Comparison of ENCODE assay signal across 19 cellular contexts in genomic region chr4:110472583-110473329, GRCh38. TPM values are rescaled to one million over a fixed set of nuclear protein-coding genes. Genes with fewer than 3 reads are reported as not detected.
DNase-seq lines count a peak whose midpoint lies in the region; ATAC-seq, FAIRE-seq and TF ChIP-seq lines count a peak whose summit lies in the region.
"Had no signal": no experiment of that assay in that cellular context is flagged by ENCODE, and none has a peak within 500 bp of the region (broad histone marks: within the 10 kb centered on the region; RNA-seq: fewer than 3 reads in every experiment).

No MANE protein-coding gene starts in this region.

- H3K9ac ChIP-seq in H1 (replicated peaks in 1 of 4; ENCODE audit: extremely low read depth in 1 of 4, low read depth in 3 of 4, low read length in 3 of 4), result no peak overlapping the region
- H3K9ac ChIP-seq in trophoblast cell (ENCODE audit: low read length), result no peak overlapping the region

- TF ChIP-seq POLR2A in H1 (IDR thresholded peaks at IDR 0.05; ENCODE audit: control extremely low read depth in 1 of 2, low read depth in 2 of 2, low read length in 2 of 2) (no peak), sigmoid colon (IDR thresholded peaks at IDR 0.05) (no peak)

- H3K36me3 ChIP-seq in HEK293 (ENCODE audit: control insufficient read depth in 2 of 2, insufficient read depth in 1 of 2, low read length in 2 of 2) (no peaks in the 10 kb centered on the region), H1 (ENCODE audit: control insufficient read depth in 2 of 4, insufficient read depth in 4 of 4, low read length in 3 of 4) (no peaks in the 10 kb centered on the region), trophoblast cell (ENCODE audit: control insufficient read depth in 1 of 2, insufficient read depth in 2 of 2, low read length in 2 of 2) (no peaks in the 10 kb centered on the region), sigmoid colon (no peaks in the 10 kb centered on the region)
- H3K36me3 ChIP-seq: SJSA1 had no signal

- FAIRE-seq in H1 (lab: Jason Lieb, UNC) (peak; percentile 95), RCC 7860 (lab: Jason Lieb, UNC) (no peak)
- FAIRE-seq: H54 had no signal

- no peak for ATAC-seq in GM21367 (IDR thresholded peaks at IDR 0.05; ENCODE audit: unreplicated experiment)
- ATAC-seq in GM21515 (IDR thresholded peaks at IDR 0.05; ENCODE audit: unreplicated experiment), result no peak

- no peak overlapping the region for H3K23ac ChIP-seq in H1 (ENCODE audit: insufficient read length)
- H3K23ac ChIP-seq in trophoblast cell (ENCODE audit: low read length), result no peak overlapping the region

- H3K9me3 ChIP-seq in HEK293 (ENCODE audit: control insufficient read depth, insufficient read depth, low read depth, low read length) (no peaks in the 10 kb centered on the region), H1 (ENCODE audit: insufficient read depth in 2 of 2, low read depth in 1 of 2, low read length in 1 of 2) (peaks cover 3% of the 10 kb centered on the region in 2 experiments; a peak in 1 of 4 replicates), trophoblast cell (ENCODE audit: insufficient read depth, low read depth, low read length) (no peaks in the 10 kb centered on the region), sigmoid colon (peaks cover 0 to 2% (median 0%) of the 10 kb centered on the region in 4 donors)
- H3K9me3 ChIP-seq: SJSA1 had no signal

- peak in 1 of 2 experiments; percentile 57 for DNase-seq in H1 (ENCODE audit: low read depth in 1 of 2, low spot score in 2 of 2)
- peak; percentile 67 for DNase-seq in iPS-NIHi7 (ENCODE audit: extremely low spot score)
- DNase-seq in trophoblast cell, result peak; percentile 35 to 83
- DNase-seq in RCC 7860 (ENCODE audit: low spot score), result no peak
- DNase-seq in sigmoid colon, result no peak
- DNase-seq: ACHN; CD4-positive, alpha-beta T cell; DMS79 treated with DMSO at 0.1 percent for 48 hours; GF-D8; KBM-7; NCI-H1436 treated with DMSO at 0.1 percent for 48 hours; NCI-H2081; NCI-H524 had no signal

- H4K91ac ChIP-seq in H1 (replicated peaks; ENCODE audit: insufficient read length, low read length) (peak overlapping the region; percentile 49), trophoblast cell (ENCODE audit: low read depth, low read length) (peak overlapping the region; percentile 88)

- H3K4me3 ChIP-seq in HEK293 (ENCODE audit: low read depth, low read length), result no peak overlapping the region
- H3K4me3 ChIP-seq in H1 (ENCODE audit: extremely low read depth in 1 of 4, insufficient read depth in 2 of 4, low read depth in 3 of 4, low read length in 4 of 4), result no peak overlapping the region
- no peak overlapping the region for H3K4me3 ChIP-seq in trophoblast cell (ENCODE audit: low read depth, low read length)
- H3K4me3 ChIP-seq in sigmoid colon, result no peak overlapping the region
- H3K4me3 ChIP-seq: SJSA1 had no signal

- no peak overlapping the region for H3K56ac ChIP-seq in H1 (replicated peaks; ENCODE audit: insufficient read length, low read depth, low read length)

- H2BK5ac ChIP-seq in H1 (ENCODE audit: low read depth, low read length) (peak overlapping the region; percentile 77), trophoblast cell (ENCODE audit: low read depth, low read length, poor library complexity) (peak overlapping the region; percentile 89)

- H3K23me2 ChIP-seq in H1 (ENCODE audit: low read depth, low read length), result no peaks in the 10 kb centered on the region

- H2BK20ac ChIP-seq in H1 (ENCODE audit: low read length), result peak overlapping the region; percentile 87

- H3K14ac ChIP-seq in H1 (ENCODE audit: insufficient read length), result no peak overlapping the region
- H3K14ac ChIP-seq in trophoblast cell (ENCODE audit: low read length), result peak overlapping the region; percentile 81

- H4K8ac ChIP-seq in H1 (ENCODE audit: extremely low read depth, insufficient read depth, low read length) (no peak overlapping the region), trophoblast cell (ENCODE audit: low read depth, low read length) (peak overlapping the region; percentile 58)

- 52% methylated on average over 8 of the region's 8 CpGs; no CpG with 5 or more reads in 1 of the 2 experiments for WGBS in H1 (ENCODE audit: extremely low coverage in 1 of 2, insufficient coverage in 1 of 2, insufficient read length in 1 of 2, insufficient replicate concordance in 2 of 2, low coverage in 1 of 2, low lambda C conversion rate in 2 of 2, missing lambda C conversion rate in 1 of 2), 2 experiments
- no CpG with 5 or more reads among the region's 8 CpGs for WGBS in trophoblast cell (ENCODE audit: extremely low coverage, insufficient coverage, insufficient read length)
- 65 to 74% methylated on average over 8 of the region's 8 CpGs for WGBS in sigmoid colon, 2 donors

- TF ChIP-seq EP300 in H1 (IDR thresholded peaks at IDR 0.05; ENCODE audit: borderline replicate concordance in 1 of 2, low read depth in 2 of 2, low read length in 2 of 2), result peak in 1 of 2 experiments; percentile 85; a peak in 1 of 3 replicates
- no peak for TF ChIP-seq EP300 in sigmoid colon (IDR thresholded peaks at IDR 0.05)

- no peak overlapping the region for H4K12ac ChIP-seq in trophoblast cell (ENCODE audit: low read depth, low read length)

- peak overlapping the region; percentile 96; the same call in 1 of the 2 replicates for H2BK12ac ChIP-seq in H1 (ENCODE audit: low read depth, low read length)
- peak overlapping the region; percentile 55 for H2BK12ac ChIP-seq in trophoblast cell (ENCODE audit: low read length)

- no peak overlapping the region for H3K27ac ChIP-seq in HEK293 (ENCODE audit: extremely low read depth, low read depth, low read length)
- H3K27ac ChIP-seq in H1 (ENCODE audit: low read depth, low read length), result no peak overlapping the region; the same call in 1 of the 2 replicates
- peak overlapping the region; percentile 90 for H3K27ac ChIP-seq in trophoblast cell (ENCODE audit: low read depth, low read length)
- no peak overlapping the region for H3K27ac ChIP-seq in sigmoid colon
- H3K27ac ChIP-seq: RWPE1, SJSA1 had no signal

- H3K4me2 ChIP-seq in H1 (ENCODE audit: insufficient read depth in 1 of 2, low read depth in 2 of 2, low read length in 2 of 2), result peak overlapping the region; percentile 9 to 22; a peak in 1 of 4 replicates
- H3K4me2 ChIP-seq in trophoblast cell (ENCODE audit: low read length), result no peak overlapping the region

- H3K79me2 ChIP-seq in H1 (ENCODE audit: control insufficient read depth in 1 of 2, insufficient read depth in 2 of 2, low read length in 2 of 2) (no peaks in the 10 kb centered on the region), trophoblast cell (ENCODE audit: control insufficient read depth, insufficient read depth, low read length, poor library complexity) (peaks cover 6% of the 10 kb centered on the region)

- H4K5ac ChIP-seq in H1 (ENCODE audit: insufficient read length, low read depth, low read length), result no peak overlapping the region

- POLR2A ChIA-PET in HEK293 (lab: Yijun Ruan, JAX) (no interaction called here), H1 (lab: Charles Lee; ENCODE audit: partially characterized antibody) (interaction anchor here (1.3 kb wide), 1 partner anchor 61 kb away, joined by 7 read pairs; no protein-coding TSS in a partner anchor)

- TF ChIP-seq CTCF in HEK293 (tag by site-specific recombination; IDR thresholded peaks at IDR 0.05), result no peak
- TF ChIP-seq CTCF in H1 (IDR thresholded peaks at IDR 0.05; ENCODE audit: control extremely low read depth in 1 of 3, insufficient read depth in 1 of 3, low read depth in 1 of 3, low read length in 3 of 3), result peak in 1 of 3 experiments; percentile 37; a peak in 1 of 4 replicates
- TF ChIP-seq CTCF in sigmoid colon (IDR thresholded peaks at IDR 0.05), result no peak

- H3K27me3 ChIP-seq in H1 (replicated peaks in 1 of 4; ENCODE audit: control insufficient read depth in 3 of 4, extremely low read depth in 1 of 4, insufficient read depth in 3 of 4, low read length in 3 of 4) (peaks cover 0 to under 1% (median 0%) of the 10 kb centered on the region in 4 experiments; a peak in 1 of 7 replicates), trophoblast cell (ENCODE audit: insufficient read depth, low read length) (no peaks in the 10 kb centered on the region), sigmoid colon (no peaks in the 10 kb centered on the region)
- H3K27me3 ChIP-seq: SJSA1 had no signal

- H3K4ac ChIP-seq in H1 (replicated peaks; ENCODE audit: insufficient read length, low read depth, low read length), result peak overlapping the region; percentile 51
- peak overlapping the region; percentile 19 for H3K4ac ChIP-seq in trophoblast cell (ENCODE audit: low read depth, low read length)

- H3K79me1 ChIP-seq in H1 (ENCODE audit: low read depth, low read length) (no peaks in the 10 kb centered on the region), trophoblast cell (ENCODE audit: low read length) (peaks cover 26% of the 10 kb centered on the region)

- no peak overlapping the region for H2BK120ac ChIP-seq in H1 (replicated peaks; ENCODE audit: low read depth, low read length)
- H2BK120ac ChIP-seq in trophoblast cell (ENCODE audit: insufficient read depth, low read length, poor library complexity), result peak overlapping the region; percentile 87

- no peak overlapping the region for H2BK15ac ChIP-seq in H1 (ENCODE audit: low read length)

- peak overlapping the region; percentile 97; the same call in 1 of the 2 replicates for H2AK5ac ChIP-seq in H1 (ENCODE audit: low read depth, low read length)
- peak overlapping the region; percentile 93 for H2AK5ac ChIP-seq in trophoblast cell (ENCODE audit: low read length)

- peak in 1 of 2 experiments; percentile 33; a peak in 1 of 4 replicates for TF ChIP-seq RAD21 in H1 (IDR thresholded peaks at IDR 0.05 in 1 of 2, conservative IDR thresholded peaks at IDR 0.05 in 1 of 2; ENCODE audit: low read depth in 2 of 2, low read length in 2 of 2)

- peak overlapping the region; percentile 22; the same call in 1 of the 2 replicates for H3K18ac ChIP-seq in H1 (ENCODE audit: extremely low read depth, low read length)
- H3K18ac ChIP-seq in trophoblast cell (ENCODE audit: low read length), result peak overlapping the region; percentile 83

- no peak overlapping the region for H2AFZ ChIP-seq in H1 (ENCODE audit: low read length)
- peak overlapping the region; percentile 8 for H2AFZ ChIP-seq in trophoblast cell (ENCODE audit: insufficient read depth, low read length, poor library complexity)

- CTCF ChIA-PET in HEK293 (lab: Yijun Ruan, JAX), result no interaction called here
- CTCF ChIA-PET in H1 (lab: Charles Lee; ENCODE audit: partially characterized antibody), result interaction anchor here (0.8 to 1.9 kb wide), 9 partner anchors 10 to 128 kb away, joined by 3 to 9 read pairs (median 4); no protein-coding TSS in a partner anchor

- intact Hi-C loops in sigmoid colon (cut with DNase I), result no loop called here

- no peaks in the 10 kb centered on the region for H4K20me1 ChIP-seq in H1 (replicated peaks in 1 of 2; ENCODE audit: control insufficient read depth in 1 of 2, insufficient read depth in 2 of 2, low read length in 2 of 2)

- H3K4me1 ChIP-seq in HEK293 (ENCODE audit: control insufficient read depth, insufficient read depth, low read length) (peaks cover 3% of the 10 kb centered on the region; the same call in 1 of the 2 replicates), H1 (replicated peaks in 1 of 4; ENCODE audit: control insufficient read depth in 3 of 4, insufficient read depth in 4 of 4, low read length in 3 of 4) (peaks cover 0 to 6% (median 5%) of the 10 kb centered on the region in 4 experiments; a peak in 5 of 7 replicates), trophoblast cell (ENCODE audit: control insufficient read depth in 1 of 2, insufficient read depth in 2 of 2, low read length in 2 of 2) (peaks cover 16 to 22% of the 10 kb centered on the region in 2 experiments), sigmoid colon (peaks cover 0 to 5% (median 0%) of the 10 kb centered on the region in 4 donors)

RNA-seq across cellular contexts. Expression of gene ENPEP, which starts 3.2 kb away (rescaled TPM):
- total RNA-seq in H1 (2021; fragmentation: NEBNext Ultra II Directional; extraction: Animal tissue kit (Norgen Biotek cat#: 25700)), result 0.61 and 0.63 TPM in 2 replicates
- 0.09 and 0.16 TPM in 2 replicates for polyA plus RNA-seq in H1 (2011; rRNA removed)
- 0.12 TPM for polyA plus RNA-seq in H1 (2011; cell fraction: cytosol; rRNA removed)
- polyA plus RNA-seq in H1 (2011; cell fraction: nucleus; rRNA removed), result 0.13 TPM
- polyA plus RNA-seq in H1 (2012, experiment 1 of 2), result 0.10 to 1.1 TPM (median 0.27 TPM) in 4 replicates
- polyA plus RNA-seq in H1 (2012, experiment 2 of 2), result not detected
- polyA plus RNA-seq in H1 (2013, experiment 1 of 2), result 0.22 TPM
- 0.24 TPM for polyA plus RNA-seq in H1 (2013, experiment 2 of 2)
- 0.63 and 1.1 TPM in 2 replicates for polyA minus RNA-seq in H1 (2011; rRNA and poly(A)+ RNA removed)
- polyA minus RNA-seq in H1 (2011; cell fraction: cytosol; rRNA and poly(A)+ RNA removed), result not detected
- polyA minus RNA-seq in H1 (2011; cell fraction: nucleus; rRNA and poly(A)+ RNA removed), result 1.3 TPM
- 20.1 and 20.5 TPM in 2 replicates for polyA plus RNA-seq in trophoblast cell (2013)
- 1 to 10 TPM in 3 of 4 donors, under 1 TPM in 1; 0.99 to 2.2 (median 1.6) TPM for total RNA-seq in sigmoid colon
- polyA plus RNA-seq in sigmoid colon, result under 1 TPM; 0.23 to 0.73 (median 0.60) TPM
- total RNA-seq: CD4-positive, alpha-beta T cell had no signal

Comparison
In these comparisons a context has a peak if more than half of its experiments do, and no peak if none do; other contexts are left out.
1. DNase-seq: peak in iPS-NIHi7 (single experiment) and trophoblast cell (2 of 2); none in RCC 7860 (single experiment) and sigmoid colon (single experiment).
2. Of the 6 proteins assayed by ChIP-seq in both HEK293 and H1: peak only in HEK293: none; only in H1: ATF2; in both: none; in neither: 4; mixed calls (peak in some experiments, not most) for 1.